Comparison of ENCODE assay signal across 14 cellular contexts in the genomic region with DNA sequence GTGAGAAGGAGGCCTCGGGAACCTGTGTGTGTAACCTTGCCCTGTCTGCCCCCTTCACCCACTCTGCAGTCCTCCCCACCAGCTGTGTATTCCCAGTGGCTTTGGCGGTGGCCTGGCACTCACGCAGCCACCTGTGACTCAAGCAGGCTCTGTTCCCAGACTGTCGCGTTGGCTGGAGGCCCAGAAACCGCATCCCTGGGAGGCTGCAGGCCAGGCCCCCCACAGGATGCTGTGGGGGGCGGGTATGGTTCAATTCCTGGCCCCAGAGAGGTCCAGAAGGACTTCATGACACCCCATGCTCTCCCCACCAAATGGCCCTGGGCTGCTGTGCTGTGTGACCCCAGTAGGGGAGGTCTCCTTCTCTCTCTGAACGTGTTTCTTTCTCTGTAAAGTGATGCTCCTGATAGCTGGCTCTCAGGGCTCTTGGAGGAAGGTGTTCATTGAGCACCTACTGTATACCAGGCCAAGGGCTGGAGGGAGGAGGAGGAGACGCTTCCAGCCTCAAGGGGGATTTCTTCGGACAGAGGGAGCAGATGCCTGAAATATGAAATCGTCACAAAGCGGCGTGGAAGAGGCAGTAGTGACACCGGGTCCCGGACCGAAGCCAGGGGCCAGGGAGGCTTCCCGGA. TPM values are rescaled to one million over a fixed set of nuclear protein-coding genes. Genes with fewer than 3 reads are reported as not detected.
DNase-seq lines count a peak whose midpoint lies in the region; ATAC-seq, FAIRE-seq and TF ChIP-seq lines count a peak whose summit lies in the region.
"Had no signal": no experiment of that assay in that cellular context is flagged by ENCODE, and none has a peak within 500 bp of the region (broad histone marks: within the 10 kb centered on the region; RNA-seq: fewer than 3 reads in every experiment).

No MANE protein-coding gene starts in this region.

- TF ChIP-seq CTCF in left ventricle myocardium inferior (IDR thresholded peaks at IDR 0.05; ENCODE audit: borderline replicate concordance) (no peak), dorsolateral prefrontal cortex (IDR thresholded peaks at IDR 0.05 in 54 of 56, conservative IDR thresholded peaks at IDR 0.05 in 2 of 56; ENCODE audit: low read depth in 1 of 56, partially characterized antibody in 56 of 56) (peak in 1 of 56 donors; percentile 9), RWPE1 (conservative IDR thresholded peaks at IDR 0.05; ENCODE audit: low read depth) (no peak)

- CTCF ChIA-PET in RWPE1 (lab: Yijun Ruan, JAX): no interaction called here

- H3K27me3 ChIP-seq in left ventricle myocardium inferior (ENCODE audit: low read depth) (peaks cover 89% of the 10 kb centered on the region), dorsolateral prefrontal cortex (peaks cover 0 to 20% (median 0%) of the 10 kb centered on the region in 45 donors)

- intact Hi-C loops in Right ventricle myocardium inferior (cut with DNase I) (no loop called here), left ventricle myocardium inferior (cut with micrococcal nuclease) (no loop called here), dorsolateral prefrontal cortex (cut with DNase I) (no loop called here)

- no peak overlapping the region for H3K27ac ChIP-seq in left ventricle myocardium inferior (replicated peaks)
- no peak overlapping the region for H3K27ac ChIP-seq in dorsolateral prefrontal cortex
- no peak overlapping the region for H3K27ac ChIP-seq in RWPE1
- H3K27ac ChIP-seq: parathyroid adenoma had no signal

- H3K4me3 ChIP-seq in left ventricle myocardium inferior (no peak overlapping the region), dorsolateral prefrontal cortex (no peak overlapping the region)

- ATAC-seq in Right ventricle myocardium inferior: peak; percentile 31
- ATAC-seq in GM21619 (IDR thresholded peaks at IDR 0.05; ENCODE audit: unreplicated experiment): no peak

- peaks cover 5% of the 10 kb centered on the region for H3K9me3 ChIP-seq in left ventricle myocardium inferior (replicated peaks)

- no peak for DNase-seq in Right ventricle myocardium inferior (ENCODE audit: missing footprints)
- no peak for DNase-seq in left ventricle myocardium inferior
- DNase-seq in NCI-H2171 treated with DMSO at 0.1 percent for 48 hours (lab: John Stamatoyannopoulos, UW): peak; percentile 90
- DNase-seq in dorsolateral prefrontal cortex: peak in 6 of 10 donors; percentile 57 to 80 (median 70)
- peak; percentile 31 for DNase-seq in urothelium cell line (ENCODE audit: low spot score)
- no peak for DNase-seq in RWPE1 (ENCODE audit: low spot score)
- no peak for DNase-seq in DMS153 (lab: John Stamatoyannopoulos, UW)
- DNase-seq: activated CD4-positive, alpha-beta T cell treated with anti-CD3 and anti-CD28 coated beads, Interleukin-2, amount 10 ng/mL, durations not matched to agents 24 days and 14 days; activated naive CD8-positive, alpha-beta T cell treated with anti-CD3 and anti-CD28 coated beads, Interleukin-2, amount 10 ng/mL, durations not matched to agents 7 days and 5 days; AML-193; SIG-M5 had no signal

- H3K4me1 ChIP-seq in left ventricle myocardium inferior: peaks cover 4% of the 10 kb centered on the region
- H3K4me1 ChIP-seq: parathyroid adenoma had no signal

- POLR2A ChIA-PET in RWPE1 (lab: Yijun Ruan, JAX; ENCODE audit: low non-redundant PET): no interaction called here

- H3K36me3 ChIP-seq in left ventricle myocardium inferior: no peaks in the 10 kb centered on the region

- no peak for FAIRE-seq in urothelium cell line (lab: Jason Lieb, UNC)

RNA-seq across cellular contexts. Expression of a gene that starts 1.9 kb away (rescaled TPM):
- total RNA-seq in Right ventricle myocardium inferior (not detected), left ventricle myocardium inferior (not detected), dorsolateral prefrontal cortex (10 to 100 TPM in 1 of 120 experiments, 1 to 10 TPM in 119; 1.7 to 16.2 (median 4.4) TPM)
- total RNA-seq: urinary bladder had no signal

RNA-seq across cellular contexts. Expression of a gene that starts 18.5 kb away (rescaled TPM):
- total RNA-seq in Right ventricle myocardium inferior (46.7 TPM), left ventricle myocardium inferior (41.1 TPM), dorsolateral prefrontal cortex (10 to 100 TPM; 25.2 to 59.5 (median 43.2) TPM)

RNA-seq across cellular contexts. Expression of a gene that starts 18.6 kb away (rescaled TPM):
- total RNA-seq in Right ventricle myocardium inferior (24.9 TPM), left ventricle myocardium inferior (26.2 TPM), dorsolateral prefrontal cortex (100 to 1,000 TPM in 7 of 120 experiments, 10 to 100 TPM in 113; 40.9 to 134 (median 70.6) TPM)

RNA-seq across cellular contexts. Expression of a gene that starts 27.9 kb away (rescaled TPM):
- 0.68 TPM for total RNA-seq in Right ventricle myocardium inferior
- total RNA-seq in left ventricle myocardium inferior: 0.77 TPM
- total RNA-seq in dorsolateral prefrontal cortex: 1 to 10 TPM in 12 of 120 experiments, under 1 TPM in 101, not detected in 7; 0.16 to 1.5 (median 0.55) TPM
- total RNA-seq: urinary bladder had no signal

RNA-seq across cellular contexts. Expression of a gene that starts 50.2 kb away (rescaled TPM):
- total RNA-seq in Right ventricle myocardium inferior: not detected
- not detected for total RNA-seq in left ventricle myocardium inferior
- 1 to 10 TPM in 1 of 120 experiments, under 1 TPM in 61, not detected in 58; 0.13 to 1.5 (median 0.29) TPM for total RNA-seq in dorsolateral prefrontal cortex
- total RNA-seq: activated CD4-positive, alpha-beta T cell treated with anti-CD3 and anti-CD28 coated beads, Interleukin-2, amount 10 ng/mL, durations not matched to agents 24 days and 14 days had no signal

Comparison
In these comparisons a context has a peak if more than half of its experiments do, and no peak if none do; other contexts are left out.
1. DNase-seq: peak in NCI-H2171 treated with DMSO at 0.1 percent for 48 hours (single experiment), dorsolateral prefrontal cortex (6 of 10) and urothelium cell line (single experiment); none in Right ventricle myocardium inferior (single experiment), left ventricle myocardium inferior (single experiment), RWPE1 (single experiment) and DMS153 (single experiment).